ENCODE assay signal across 27 cellular contexts in genomic region chr6:32519910-32520258, GRCh38. TPM values are rescaled to one million over a fixed set of nuclear protein-coding genes. Genes with fewer than 3 reads are reported as not detected.
DNase-seq lines count a peak whose midpoint lies in the region; ATAC-seq and TF ChIP-seq lines count a peak whose summit lies in the region.
"Had no signal": no experiment of that assay in that cellular context is flagged by ENCODE, and none has a peak within 500 bp of the region (broad histone marks: within the 10 kb centered on the region; RNA-seq: fewer than 3 reads in every experiment).

No MANE protein-coding gene starts in this region.

- H3K27me3 Mint-ChIP-seq in type B pancreatic cell: peaks cover 36% of the 10 kb centered on the region
- H3K27me3 Mint-ChIP-seq: CD4-positive, alpha-beta memory T cell; CD4-positive, CD25-positive, alpha-beta regulatory T cell had no signal

- H3F3A ChIP-seq in smooth muscle cell (ENCODE audit: low read depth): no peaks in the 10 kb centered on the region

- peak overlapping the region; percentile 56 for H3K4me3 Mint-ChIP-seq in type B pancreatic cell
- H3K4me3 Mint-ChIP-seq: CD14-positive monocyte; CD4-positive, alpha-beta memory T cell; CD4-positive, CD25-positive, alpha-beta regulatory T cell; CD8-positive, alpha-beta memory T cell had no signal

- no peaks in the 10 kb centered on the region for H3K79me2 ChIP-seq in hepatocyte
- H3K79me2 ChIP-seq in smooth muscle cell (ENCODE audit: low read depth): no peaks in the 10 kb centered on the region

- H3K9me3 Mint-ChIP-seq in type B pancreatic cell: no peaks in the 10 kb centered on the region
- H3K9me3 Mint-ChIP-seq: CD4-positive, CD25-positive, alpha-beta regulatory T cell; CD8-positive, alpha-beta memory T cell had no signal

- TF ChIP-seq CTCF in hepatocyte (IDR thresholded peaks at IDR 0.05; ENCODE audit: poor library complexity): no peak
- no peak for TF ChIP-seq CTCF in smooth muscle cell (IDR thresholded peaks at IDR 0.05; ENCODE audit: borderline replicate concordance, insufficient read depth, poor library complexity, severe bottlenecking)
- TF ChIP-seq CTCF in type B pancreatic cell (conservative IDR thresholded peaks at IDR 0.05): no peak
- TF ChIP-seq CTCF in WERI-Rb-1 (IDR thresholded peaks at IDR 0.05; ENCODE audit: low read depth, low read length): no peak

- no peaks in the 10 kb centered on the region for H3K9me2 ChIP-seq in hepatocyte (replicated peaks; ENCODE audit: insufficient read depth)

- ATAC-seq in HG02642 (IDR thresholded peaks at IDR 0.05; ENCODE audit: poor library complexity, unreplicated experiment) (no peak), HG02571 (IDR thresholded peaks at IDR 0.05; ENCODE audit: unreplicated experiment) (no peak)
- ATAC-seq: GM12878 had no signal

- no peaks in the 10 kb centered on the region for H3K36me3 ChIP-seq in hepatocyte (replicated peaks; ENCODE audit: insufficient read depth, low read depth)
- H3K36me3 ChIP-seq in smooth muscle cell (ENCODE audit: low read depth): no peaks in the 10 kb centered on the region
- no peaks in the 10 kb centered on the region for H3K36me3 ChIP-seq in WERI-Rb-1
- H3K36me3 ChIP-seq: BE2C, BLaER1 had no signal

- H3K27ac ChIP-seq in hepatocyte (peak overlapping the region; percentile 15), smooth muscle cell (ENCODE audit: low read depth) (peak overlapping the region; percentile 0), WERI-Rb-1 (no peak overlapping the region)
- H3K27ac ChIP-seq: BLaER1 had no signal

- no peak overlapping the region for H3K4me3 ChIP-seq in hepatocyte
- H3K4me3 ChIP-seq in smooth muscle cell: no peak overlapping the region
- no peak overlapping the region for H3K4me3 ChIP-seq in WERI-Rb-1 (ENCODE audit: low read depth, low read length)
- H3K4me3 ChIP-seq: BLaER1, GM12878 had no signal

- H3K9me3 ChIP-seq in hepatocyte (ENCODE audit: low read depth) (no peaks in the 10 kb centered on the region), smooth muscle cell (replicated peaks; ENCODE audit: low read depth) (no peaks in the 10 kb centered on the region), WERI-Rb-1 (ENCODE audit: severe bottlenecking) (no peaks in the 10 kb centered on the region)
- H3K9me3 ChIP-seq: BE2C, BLaER1 had no signal

- no peak for DNase-seq in hepatocyte (ENCODE audit: low spot score)
- DNase-seq in smooth muscle cell (lab: John Stamatoyannopoulos, UW; ENCODE audit: unreplicated experiment): no peak
- DNase-seq in type B pancreatic cell (ENCODE audit: extremely low spot score, unreplicated experiment): no peak
- DNase-seq in WERI-Rb-1: no peak
- DNase-seq: 8988T; ACHN; BE2C; C1 segment of cervical spinal cord; CD4-positive, alpha-beta memory T cell; CD4-positive, CD25-positive, alpha-beta regulatory T cell; CD8-positive, alpha-beta memory T cell; COR-L47; DMS 273 treated with DMSO at 0.1 percent for 48 hours; DMS153; DMS79; DND-41; EL; GDM1 had no signal

- H3K4me2 ChIP-seq in hepatocyte (no peak overlapping the region), smooth muscle cell (peak overlapping the region; percentile 61)
- H3K4me2 ChIP-seq: BLaER1 had no signal

- H4K20me1 ChIP-seq in hepatocyte (ENCODE audit: insufficient read depth, poor library complexity, severe bottlenecking) (no peaks in the 10 kb centered on the region), smooth muscle cell (ENCODE audit: low read depth) (no peaks in the 10 kb centered on the region)
- H4K20me1 ChIP-seq: BLaER1 had no signal

- H3K4me1 ChIP-seq in hepatocyte (ENCODE audit: insufficient read depth) (peaks cover 7% of the 10 kb centered on the region), smooth muscle cell (ENCODE audit: low read depth) (peaks cover 6% of the 10 kb centered on the region)
- H3K4me1 ChIP-seq: BLaER1 had no signal

- H2AFZ ChIP-seq in hepatocyte: no peak overlapping the region
- H2AFZ ChIP-seq in smooth muscle cell (ENCODE audit: low read depth): no peak overlapping the region

- H3K27me3 ChIP-seq in hepatocyte: peaks cover 6% of the 10 kb centered on the region
- peaks cover 20% of the 10 kb centered on the region for H3K27me3 ChIP-seq in smooth muscle cell (ENCODE audit: low read depth)
- peaks cover 28% of the 10 kb centered on the region for H3K27me3 ChIP-seq in WERI-Rb-1 (ENCODE audit: insufficient read depth, low read depth, severe bottlenecking)
- H3K27me3 ChIP-seq: BLaER1 had no signal

- H3K4me1 Mint-ChIP-seq in type B pancreatic cell (ENCODE audit: unreplicated experiment): peaks cover 37% of the 10 kb centered on the region
- H3K4me1 Mint-ChIP-seq: CD4-positive, alpha-beta memory T cell had no signal

- no peaks in the 10 kb centered on the region for H3K36me3 Mint-ChIP-seq in type B pancreatic cell
- H3K36me3 Mint-ChIP-seq: CD4-positive, alpha-beta memory T cell; CD4-positive, CD25-positive, alpha-beta regulatory T cell had no signal

- H3K9ac ChIP-seq in smooth muscle cell (ENCODE audit: low read depth): no peak overlapping the region
- H3K9ac ChIP-seq: BLaER1 had no signal

- WGBS in hepatocyte (ENCODE audit: low lambda C conversion rate, missing lambda C conversion rate): 42% methylated on average over 1 of the region's 1 CpG
- 56% methylated on average over 1 of the region's 1 CpG for WGBS in smooth muscle cell (ENCODE audit: low lambda C conversion rate)

- no peak overlapping the region for H3K27ac Mint-ChIP-seq in type B pancreatic cell
- H3K27ac Mint-ChIP-seq: CD4-positive, alpha-beta memory T cell; CD4-positive, CD25-positive, alpha-beta regulatory T cell; CD8-positive, alpha-beta memory T cell had no signal

RNA-seq across cellular contexts. Expression of gene HLA-DRB5, which starts 10.2 kb away (rescaled TPM):
- 9.7 and 11.9 TPM in 2 replicates for total RNA-seq in hepatocyte
- polyA plus RNA-seq in hepatocyte: 15.2 and 17.0 TPM in 2 replicates
- total RNA-seq in smooth muscle cell: 7.8 and 10.4 TPM in 2 replicates
- 7.9 and 32.0 TPM in 2 replicates for polyA plus RNA-seq in smooth muscle cell
- total RNA-seq in type B pancreatic cell (ENCODE audit: low replicate concordance): 9.2 and 22.1 TPM in 2 replicates
- total RNA-seq: A673, Daoy, G401 had no signal
- polyA plus RNA-seq: AG04450 had no signal
